ENCODE assay signal across 13 cellular contexts in genomic region chr7:41847171-41847570, GRCh38.
DNase-seq lines count a peak whose midpoint lies in the region; ATAC-seq and TF ChIP-seq lines count a peak whose summit lies in the region.
"Had no signal": no experiment of that assay in that cellular context is flagged by ENCODE, and none has a peak within 500 bp of the region (broad histone marks: within the 10 kb centered on the region; RNA-seq: fewer than 3 reads in every experiment).

No MANE protein-coding gene starts in this region.

- CTCF ChIA-PET in activated CD8-positive, alpha-beta T cell treated with anti-CD3 and anti-CD28 coated beads for 36 hours (lab: Charles Lee) = no interaction called here
- CTCF ChIA-PET in activated CD8-positive, alpha-beta T cell treated with anti-CD3 and anti-CD28 coated beads, Interleukin-2, amount 10 ng/mL, durations not matched to agents 7 days and 5 days (lab: Charles Lee) = no interaction called here

- POLR2A ChIA-PET in activated CD8-positive, alpha-beta T cell treated with anti-CD3 and anti-CD28 coated beads for 36 hours (lab: Charles Lee) = no interaction called here
- POLR2A ChIA-PET in activated CD8-positive, alpha-beta T cell treated with anti-CD3 and anti-CD28 coated beads, Interleukin-2, amount 10 ng/mL, durations not matched to agents 7 days and 5 days (lab: Charles Lee) = no interaction called here

- peaks cover 2% of the 10 kb centered on the region for H3K27me3 Mint-ChIP-seq in activated CD8-positive, alpha-beta T cell treated with anti-CD3 and anti-CD28 coated beads for 36 hours
- peaks cover 6% of the 10 kb centered on the region for H3K27me3 Mint-ChIP-seq in activated CD8-positive, alpha-beta T cell treated with anti-CD3 and anti-CD28 coated beads, Interleukin-2, amount 10 ng/mL, durations not matched to agents 7 days and 5 days (ENCODE audit: low read depth)
- no peaks in the 10 kb centered on the region for H3K27me3 Mint-ChIP-seq in dendritic cell treated with granulocyte-macrophage colony-stimulating factor and Interleukin-4, amounts not matched to agents 40 ng/mL and 50 ng/mL, for 4 days
- no peaks in the 10 kb centered on the region for H3K27me3 Mint-ChIP-seq in osteocyte (ENCODE audit: unreplicated experiment)

- peak; percentile 15 for DNase-seq in activated CD8-positive, alpha-beta T cell treated with anti-CD3 and anti-CD28 coated beads for 36 hours
- DNase-seq in activated CD8-positive, alpha-beta T cell treated with anti-CD3 and anti-CD28 coated beads, Interleukin-2, amount 10 ng/mL, durations not matched to agents 7 days and 5 days = no peak
- DNase-seq in CD1c-positive myeloid dendritic cell (ENCODE audit: extremely low spot score) (peak; percentile 33), osteocyte (ENCODE audit: extremely low spot score, unreplicated experiment) (no peak), NCI-H1417 treated with DMSO at 0.1 percent for 48 hours (lab: John Stamatoyannopoulos, UW) (no peak), DMS153 (lab: John Stamatoyannopoulos, UW) (no peak)
- DNase-seq: 8988T; CD4-positive, alpha-beta memory T cell; DMS79 treated with DMSO at 0.1 percent for 48 hours; EL; GOT3 had no signal

- no peak overlapping the region for H3K27ac Mint-ChIP-seq in activated CD8-positive, alpha-beta T cell treated with anti-CD3 and anti-CD28 coated beads for 36 hours
- no peak overlapping the region for H3K27ac Mint-ChIP-seq in activated CD8-positive, alpha-beta T cell treated with anti-CD3 and anti-CD28 coated beads, Interleukin-2, amount 10 ng/mL, durations not matched to agents 7 days and 5 days
- peak overlapping the region; percentile 21 for H3K27ac Mint-ChIP-seq in dendritic cell treated with granulocyte-macrophage colony-stimulating factor and Interleukin-4, amounts not matched to agents 40 ng/mL and 50 ng/mL, for 4 days
- peak overlapping the region; percentile 38 for H3K27ac Mint-ChIP-seq in osteocyte (ENCODE audit: unreplicated experiment)
- H3K27ac Mint-ChIP-seq: CD4-positive, alpha-beta memory T cell had no signal

- peaks cover 5% of the 10 kb centered on the region for H3K36me3 Mint-ChIP-seq in activated CD8-positive, alpha-beta T cell treated with anti-CD3 and anti-CD28 coated beads for 36 hours (ENCODE audit: low read depth)
- peaks cover 6% of the 10 kb centered on the region for H3K36me3 Mint-ChIP-seq in activated CD8-positive, alpha-beta T cell treated with anti-CD3 and anti-CD28 coated beads, Interleukin-2, amount 10 ng/mL, durations not matched to agents 7 days and 5 days (ENCODE audit: low read depth)
- H3K36me3 Mint-ChIP-seq in dendritic cell treated with granulocyte-macrophage colony-stimulating factor and Interleukin-4, amounts not matched to agents 40 ng/mL and 50 ng/mL, for 4 days (ENCODE audit: low read depth) = peaks cover 9% of the 10 kb centered on the region
- H3K36me3 Mint-ChIP-seq in osteocyte (ENCODE audit: unreplicated experiment) = peaks cover 4% of the 10 kb centered on the region
- H3K36me3 Mint-ChIP-seq: CD4-positive, alpha-beta memory T cell had no signal

- no peak for ATAC-seq in activated CD8-positive, alpha-beta T cell treated with anti-CD3 and anti-CD28 coated beads for 36 hours
- no peak for ATAC-seq in activated CD8-positive, alpha-beta T cell treated with anti-CD3 and anti-CD28 coated beads, Interleukin-2, amount 10 ng/mL, durations not matched to agents 7 days and 5 days
- ATAC-seq: HepG2 had no signal

- intact Hi-C loops in activated CD8-positive, alpha-beta T cell treated with anti-CD3 and anti-CD28 coated beads for 36 hours (cut with micrococcal nuclease) = no loop called here
- intact Hi-C loops in dendritic cell treated with granulocyte-macrophage colony-stimulating factor and Interleukin-4, amounts not matched to agents 40 ng/mL and 50 ng/mL, for 4 days (cut with micrococcal nuclease) = no loop called here

- H3K9me3 Mint-ChIP-seq in activated CD8-positive, alpha-beta T cell treated with anti-CD3 and anti-CD28 coated beads for 36 hours = peaks cover 9% of the 10 kb centered on the region
- H3K9me3 Mint-ChIP-seq in activated CD8-positive, alpha-beta T cell treated with anti-CD3 and anti-CD28 coated beads, Interleukin-2, amount 10 ng/mL, durations not matched to agents 7 days and 5 days (ENCODE audit: insufficient read depth) = peaks cover 14% of the 10 kb centered on the region
- peaks cover 25% of the 10 kb centered on the region for H3K9me3 Mint-ChIP-seq in dendritic cell treated with granulocyte-macrophage colony-stimulating factor and Interleukin-4, amounts not matched to agents 40 ng/mL and 50 ng/mL, for 4 days
- peaks cover 21% of the 10 kb centered on the region for H3K9me3 Mint-ChIP-seq in osteocyte (ENCODE audit: unreplicated experiment)

- H3K4me3 Mint-ChIP-seq in activated CD8-positive, alpha-beta T cell treated with anti-CD3 and anti-CD28 coated beads for 36 hours = no peak overlapping the region
- no peak overlapping the region for H3K4me3 Mint-ChIP-seq in activated CD8-positive, alpha-beta T cell treated with anti-CD3 and anti-CD28 coated beads, Interleukin-2, amount 10 ng/mL, durations not matched to agents 7 days and 5 days
- no peak overlapping the region for H3K4me3 Mint-ChIP-seq in dendritic cell treated with granulocyte-macrophage colony-stimulating factor and Interleukin-4, amounts not matched to agents 40 ng/mL and 50 ng/mL, for 4 days
- H3K4me3 Mint-ChIP-seq in osteocyte (ENCODE audit: unreplicated experiment) = no peak overlapping the region

- H3K4me1 Mint-ChIP-seq in activated CD8-positive, alpha-beta T cell treated with anti-CD3 and anti-CD28 coated beads for 36 hours (ENCODE audit: low read depth) = peaks cover 14% of the 10 kb centered on the region
- H3K4me1 Mint-ChIP-seq in activated CD8-positive, alpha-beta T cell treated with anti-CD3 and anti-CD28 coated beads, Interleukin-2, amount 10 ng/mL, durations not matched to agents 7 days and 5 days (ENCODE audit: low read depth) = peaks cover 9% of the 10 kb centered on the region
- peaks cover 12% of the 10 kb centered on the region for H3K4me1 Mint-ChIP-seq in dendritic cell treated with granulocyte-macrophage colony-stimulating factor and Interleukin-4, amounts not matched to agents 40 ng/mL and 50 ng/mL, for 4 days (ENCODE audit: low read depth)
- H3K4me1 Mint-ChIP-seq in osteocyte (ENCODE audit: unreplicated experiment) = peaks cover 6% of the 10 kb centered on the region
- H3K4me1 Mint-ChIP-seq: CD4-positive, alpha-beta memory T cell had no signal

- TF ChIP-seq CTCF in activated CD8-positive, alpha-beta T cell treated with anti-CD3 and anti-CD28 coated beads for 36 hours (IDR thresholded peaks at IDR 0.05) = no peak
- no peak for TF ChIP-seq CTCF in osteocyte (IDR thresholded peaks at IDR 0.05)

Comparison
In these comparisons a context has a peak if more than half of its experiments do, and no peak if none do; other contexts are left out.
1. DNase-seq: peak in activated CD8-positive, alpha-beta T cell treated with anti-CD3 and anti-CD28 coated beads for 36 hours (single experiment) and CD1c-positive myeloid dendritic cell (single experiment); none in activated CD8-positive, alpha-beta T cell treated with anti-CD3 and anti-CD28 coated beads, Interleukin-2, amount 10 ng/mL, durations not matched to agents 7 days and 5 days (single experiment), osteocyte (single experiment), NCI-H1417 treated with DMSO at 0.1 percent for 48 hours (single experiment) and DMS153 (single experiment).
2. H3K27ac Mint-ChIP-seq: peak in dendritic cell treated with granulocyte-macrophage colony-stimulating factor and Interleukin-4, amounts not matched to agents 40 ng/mL and 50 ng/mL, for 4 days (single experiment) and osteocyte (single experiment); none in activated CD8-positive, alpha-beta T cell treated with anti-CD3 and anti-CD28 coated beads for 36 hours (single experiment) and activated CD8-positive, alpha-beta T cell treated with anti-CD3 and anti-CD28 coated beads, Interleukin-2, amount 10 ng/mL, durations not matched to agents 7 days and 5 days (single experiment).